In the genomic region with DNA sequence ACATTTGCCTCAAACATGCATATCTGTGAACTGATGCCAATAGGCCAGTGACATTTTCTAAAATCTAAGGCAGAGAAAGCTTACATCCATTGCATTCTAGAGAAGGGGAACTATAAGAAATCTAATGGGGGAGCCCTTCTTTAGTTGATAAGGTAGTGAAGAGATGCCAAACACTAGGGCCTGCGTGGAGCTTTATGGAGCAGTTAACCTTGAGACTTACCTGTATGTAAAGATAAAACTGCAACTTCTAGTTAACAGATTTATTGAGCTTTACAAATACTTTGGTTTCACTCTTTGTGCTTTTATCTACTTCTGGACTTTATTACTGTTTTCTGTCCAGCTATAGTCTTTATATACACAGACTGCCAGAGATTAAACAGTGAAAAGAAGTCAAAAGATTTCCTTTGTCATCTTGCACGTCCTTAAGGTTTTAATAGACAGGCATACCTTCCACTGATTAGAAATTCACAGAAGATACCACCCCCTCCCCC, we compare ENCODE assay signal across 22 cellular contexts.
A peak's percentile ranks its signal among the peaks of the same experiment; 100 is the strongest.
DNase-seq lines count a peak whose midpoint lies in the region; ATAC-seq, FAIRE-seq and TF ChIP-seq lines count a peak whose summit lies in the region.
"Had no signal": no experiment of that assay in that cellular context is flagged by ENCODE, and none has a peak within 500 bp of the region (broad histone marks: within the 10 kb centered on the region; RNA-seq: fewer than 3 reads in every experiment).

No MANE protein-coding gene starts in this region.

- WGBS in smooth muscle cell (ENCODE audit: low lambda C conversion rate): 64% methylated on average over 2 of the region's 2 CpGs
- WGBS in sigmoid colon, 2 donors: 17 to 61% methylated on average over 2 of the region's 2 CpGs

- H3K27ac Mint-ChIP-seq in GM23338: peak overlapping the region; percentile 53
- H3K27ac Mint-ChIP-seq: activated naive CD8-positive, alpha-beta T cell treated with anti-CD3 and anti-CD28 coated beads for 36 hours; CD4-positive, CD25-positive, alpha-beta regulatory T cell; stimulated activated memory B cell treated with anti-CD40 and anti-IgM and Interleukin-4, amounts not matched to agents 10 μg/mL and 1 μg/mL and 100 μg/mL, for 72 hours had no signal

- H3K9me3 ChIP-seq in keratinocyte (ENCODE audit: control insufficient read depth, low read depth, low read length) (no peaks in the 10 kb centered on the region), smooth muscle cell (replicated peaks; ENCODE audit: low read depth) (no peaks in the 10 kb centered on the region), sigmoid colon (no peaks in the 10 kb centered on the region)
- H3K9me3 ChIP-seq: esophagus muscularis mucosa, gastroesophageal sphincter, testis had no signal

- H3K4me3 Mint-ChIP-seq in GM23338: no peak overlapping the region
- H3K4me3 Mint-ChIP-seq: activated naive CD8-positive, alpha-beta T cell treated with anti-CD3 and anti-CD28 coated beads for 36 hours; CD4-positive, CD25-positive, alpha-beta regulatory T cell; stimulated activated memory B cell treated with anti-CD40 and anti-IgM and Interleukin-4, amounts not matched to agents 10 μg/mL and 1 μg/mL and 100 μg/mL, for 72 hours had no signal

- H3K27me3 ChIP-seq in GM23338 (ENCODE audit: insufficient read depth): no peaks in the 10 kb centered on the region
- no peaks in the 10 kb centered on the region for H3K27me3 ChIP-seq in keratinocyte (ENCODE audit: control insufficient read depth, extremely low read depth, insufficient read depth, low read length)
- no peaks in the 10 kb centered on the region for H3K27me3 ChIP-seq in smooth muscle cell (ENCODE audit: low read depth)
- no peaks in the 10 kb centered on the region for H3K27me3 ChIP-seq in sigmoid colon
- H3K27me3 ChIP-seq: esophagus muscularis mucosa, gastroesophageal sphincter, testis had no signal

- no peak overlapping the region for H2AFZ ChIP-seq in GM23338
- peak overlapping the region; percentile 42 for H2AFZ ChIP-seq in keratinocyte (ENCODE audit: control insufficient read depth, low read length)
- H2AFZ ChIP-seq in smooth muscle cell (ENCODE audit: low read depth): no peak overlapping the region

- H3K9me3 Mint-ChIP-seq in GM23338: no peaks in the 10 kb centered on the region
- H3K9me3 Mint-ChIP-seq: activated naive CD8-positive, alpha-beta T cell treated with anti-CD3 and anti-CD28 coated beads for 36 hours; CD4-positive, CD25-positive, alpha-beta regulatory T cell; stimulated activated memory B cell treated with anti-CD40 and anti-IgM and Interleukin-4, amounts not matched to agents 10 μg/mL and 1 μg/mL and 100 μg/mL, for 72 hours had no signal

- H3K4me1 ChIP-seq in GM23338 (ENCODE audit: insufficient read depth): peaks cover 14% of the 10 kb centered on the region
- peaks cover 25% of the 10 kb centered on the region for H3K4me1 ChIP-seq in keratinocyte (ENCODE audit: control insufficient read depth, extremely low read depth, insufficient read depth, low read length)
- H3K4me1 ChIP-seq in smooth muscle cell (ENCODE audit: low read depth): peaks cover 3% of the 10 kb centered on the region
- no peaks in the 10 kb centered on the region for H3K4me1 ChIP-seq in sigmoid colon
- H3K4me1 ChIP-seq: esophagus muscularis mucosa, gastroesophageal sphincter, testis had no signal

- 0 out of 2 replicates have a peak, but pooled peaks cover 3% of the 10 kb centered on the region for H3K9me2 ChIP-seq in GM23338 (ENCODE audit: insufficient read depth)

- H3K79me2 ChIP-seq in GM23338 (replicated peaks; ENCODE audit: insufficient read depth) (no peaks in the 10 kb centered on the region), keratinocyte (ENCODE audit: control insufficient read depth, insufficient read depth, low read length) (no peaks in the 10 kb centered on the region), smooth muscle cell (ENCODE audit: low read depth) (no peaks in the 10 kb centered on the region)

- H3K4me3 ChIP-seq in GM23338: no peak overlapping the region
- no peak overlapping the region for H3K4me3 ChIP-seq in astrocyte of the spinal cord (ENCODE audit: low read depth, low read length)
- H3K4me3 ChIP-seq in keratinocyte (ENCODE audit: control insufficient read depth in 2 of 3, extremely low read depth in 1 of 3, insufficient read depth in 2 of 3, low read depth in 1 of 3, low read length in 3 of 3): peak overlapping the region in 1 of 3 experiments; percentile 3
- H3K4me3 ChIP-seq in smooth muscle cell: no peak overlapping the region
- H3K4me3 ChIP-seq in sigmoid colon: no peak overlapping the region
- H3K4me3 ChIP-seq: esophagus muscularis mucosa, gastroesophageal sphincter, testis had no signal

- H4K20me1 ChIP-seq in GM23338 (replicated peaks; ENCODE audit: insufficient read depth): no peaks in the 10 kb centered on the region
- no peaks in the 10 kb centered on the region for H4K20me1 ChIP-seq in keratinocyte (ENCODE audit: control insufficient read depth, extremely low read depth, insufficient read depth, low read length)
- no peaks in the 10 kb centered on the region for H4K20me1 ChIP-seq in smooth muscle cell (ENCODE audit: low read depth)

- in situ Hi-C loops in astrocyte of the spinal cord (cut with HindIII; ENCODE audit: low sequenced_read_pairs): no loop called here
- in situ Hi-C loops in KBM-7 (cut with MboI; ENCODE audit: low pct_unique_long_range_greater_than_20kb, low sequenced_read_pairs): no loop called here

- H3K9ac ChIP-seq in keratinocyte (ENCODE audit: control insufficient read depth, extremely low read depth, insufficient read depth, low read length) (peak overlapping the region; percentile 56), smooth muscle cell (ENCODE audit: low read depth) (peak overlapping the region; percentile 27)

- ATAC-seq in GM23338 (no peak), HG02981 (IDR thresholded peaks at IDR 0.05; ENCODE audit: unreplicated experiment) (no peak)
- ATAC-seq: gastroesophageal sphincter; left ventricle myocardium superior; stimulated activated memory B cell treated with anti-CD40 and anti-IgM and Interleukin-4, amounts not matched to agents 10 μg/mL and 1 μg/mL and 100 μg/mL, for 72 hours had no signal

- intact Hi-C loops in cardiac septum (cut with DNase I): no loop called here
- intact Hi-C loops in sigmoid colon (cut with DNase I): no loop called here

- no peaks in the 10 kb centered on the region for H3K27me3 Mint-ChIP-seq in GM23338 (ENCODE audit: insufficient read depth, low read depth, poor library complexity)
- H3K27me3 Mint-ChIP-seq: activated naive CD8-positive, alpha-beta T cell treated with anti-CD3 and anti-CD28 coated beads for 36 hours; CD4-positive, CD25-positive, alpha-beta regulatory T cell; stimulated activated memory B cell treated with anti-CD40 and anti-IgM and Interleukin-4, amounts not matched to agents 10 μg/mL and 1 μg/mL and 100 μg/mL, for 72 hours had no signal

- H3K9me1 ChIP-seq in keratinocyte (ENCODE audit: control insufficient read depth, extremely low read depth, insufficient read depth, low read length): no peaks in the 10 kb centered on the region

- H3K36me3 ChIP-seq in GM23338 (ENCODE audit: insufficient read depth): no peaks in the 10 kb centered on the region
- no peaks in the 10 kb centered on the region for H3K36me3 ChIP-seq in keratinocyte (ENCODE audit: control insufficient read depth in 2 of 2, extremely low read depth in 1 of 2, insufficient read depth in 2 of 2, low read length in 2 of 2)
- no peaks in the 10 kb centered on the region for H3K36me3 ChIP-seq in smooth muscle cell (ENCODE audit: low read depth)
- H3K36me3 ChIP-seq in sigmoid colon: no peaks in the 10 kb centered on the region
- H3K36me3 ChIP-seq: esophagus muscularis mucosa, gastroesophageal sphincter had no signal

- 0 out of 2 replicates have a peak overlapping the region, but pooled peaks have one; percentile 23 for H3K4me2 ChIP-seq in GM23338
- H3K4me2 ChIP-seq in keratinocyte (ENCODE audit: control insufficient read depth, extremely low read depth, insufficient read depth, low read depth, low read length): peak overlapping the region; percentile 52
- H3K4me2 ChIP-seq in smooth muscle cell: peak overlapping the region; percentile 51

- no peak overlapping the region for H3K27ac ChIP-seq in GM23338 (ENCODE audit: low read depth)
- H3K27ac ChIP-seq in keratinocyte (ENCODE audit: control insufficient read depth, insufficient read depth, low read length): peak overlapping the region; percentile 96
- H3K27ac ChIP-seq in smooth muscle cell (ENCODE audit: low read depth): peak overlapping the region; percentile 78
- no peak overlapping the region for H3K27ac ChIP-seq in sigmoid colon
- H3K27ac ChIP-seq: esophagus muscularis mucosa, gastroesophageal sphincter, testis had no signal

- TF ChIP-seq POLR2A in sigmoid colon (IDR thresholded peaks at IDR 0.05): no peak

- H3F3A ChIP-seq in GM23338 (replicated peaks; ENCODE audit: low read depth) (no peaks in the 10 kb centered on the region), smooth muscle cell (ENCODE audit: low read depth) (no peaks in the 10 kb centered on the region)

- TF ChIP-seq EP300 in sigmoid colon (IDR thresholded peaks at IDR 0.05): no peak

- no peak for TF ChIP-seq CTCF in GM23338 (conservative IDR thresholded peaks at IDR 0.05; ENCODE audit: low read depth in 2 of 2)
- TF ChIP-seq CTCF in astrocyte of the spinal cord (IDR thresholded peaks at IDR 0.05; ENCODE audit: low read depth, low read length): no peak
- TF ChIP-seq CTCF in keratinocyte (optimal IDR thresholded peaks at IDR 0.05 in 1 of 3, IDR thresholded peaks at IDR 0.05 in 1 of 3, conservative IDR thresholded peaks at IDR 0.05 in 1 of 3; ENCODE audit: extremely low read depth in 1 of 3, insufficient read depth in 2 of 3, low read length in 3 of 3): no peak
- no peak for TF ChIP-seq CTCF in smooth muscle cell (IDR thresholded peaks at IDR 0.05; ENCODE audit: borderline replicate concordance, insufficient read depth, poor library complexity, severe bottlenecking)
- no peak for TF ChIP-seq CTCF in sigmoid colon (IDR thresholded peaks at IDR 0.05)

- DNase-seq in GM23338 (ENCODE audit: low spot score) (no peak), astrocyte of the spinal cord (ENCODE audit: low read depth, low spot score) (peak; percentile 6), keratinocyte (ENCODE audit: low read depth, low spot score) (no peak), smooth muscle cell (lab: John Stamatoyannopoulos, UW; ENCODE audit: unreplicated experiment) (no peak), cardiac septum (ENCODE audit: low spot score) (no peak), sigmoid colon (no peak), KBM-7 (no peak)
- DNase-seq: activated CD4-positive, alpha-beta T cell treated with anti-CD3 and anti-CD28 coated beads, Interleukin-2, amount 50 U/mL, for 1 hour; activated naive CD8-positive, alpha-beta T cell treated with anti-CD3 and anti-CD28 coated beads for 36 hours; CD4-positive, CD25-positive, alpha-beta regulatory T cell; left ventricle myocardium superior; NCI-H1417 treated with DMSO at 0.1 percent for 48 hours; NCI-H2081 treated with DMSO at 0.1 percent for 48 hours; RPMI8226; T-helper 9 cell; testis had no signal

- H3K36me3 Mint-ChIP-seq in GM23338 (ENCODE audit: low read depth): no peaks in the 10 kb centered on the region

- H3K4me1 Mint-ChIP-seq in GM23338: peaks cover 20% of the 10 kb centered on the region
- H3K4me1 Mint-ChIP-seq: activated naive CD8-positive, alpha-beta T cell treated with anti-CD3 and anti-CD28 coated beads for 36 hours; stimulated activated memory B cell treated with anti-CD40 and anti-IgM and Interleukin-4, amounts not matched to agents 10 μg/mL and 1 μg/mL and 100 μg/mL, for 72 hours had no signal

- dilution Hi-C loops in keratinocyte (cut with MboI; ENCODE audit: extremely low pct_ligation_motif_present, low sequenced_read_pairs): no loop called here

- no peak for FAIRE-seq in keratinocyte (lab: Jason Lieb, UNC)
- FAIRE-seq: G401.6, GM19239 had no signal

Comparison
In these comparisons a context has a peak if more than half of its experiments do, and no peak if none do; other contexts are left out.
1. H3K27ac ChIP-seq: peak in keratinocyte (single experiment) and smooth muscle cell (single experiment); none in GM23338 (single experiment) and sigmoid colon (0 of 4).
2. Peak in every context shown above with its lines, with median percentiles within 50 percentile points of each other: H3K4me2 ChIP-seq.